Comparison of ENCODE assay signal across 8 cellular contexts in genomic region chr11:57567512-57568329, GRCh38. TPM values are rescaled to one million over a fixed set of nuclear protein-coding genes. Genes with fewer than 3 reads are reported as not detected.
DNase-seq lines count a peak whose midpoint lies in the region; FAIRE-seq and TF ChIP-seq lines count a peak whose summit lies in the region.

UBE2L6 (minus strand) TSS chr11:57567672; CDS start chr11:57567611, 61 bp downstream.

- FAIRE-seq in bronchial epithelial cell (lab: Jason Lieb, UNC) (no peak), RCC 7860 (lab: Jason Lieb, UNC) (no peak)

- H3K36me3 ChIP-seq in HAP-1 (replicated peaks) (no peaks in the 10 kb centered on the region), MG63 (no peaks in the 10 kb centered on the region; the same call in 1 of the 2 replicates), bronchial epithelial cell (ENCODE audit: control insufficient read depth, insufficient read depth, low read length) (no peaks in the 10 kb centered on the region), spleen (peaks cover 0 to 24% (median 4%) of the 10 kb centered on the region in 6 donors)

- H3K36me3 Mint-ChIP-seq in immature natural killer cell = peaks cover 0 to 5% (median 0%) of the 10 kb centered on the region in 3 donors

- H3K4me1 ChIP-seq in HAP-1 (peaks cover 2% of the 10 kb centered on the region; the same call in 1 of the 2 replicates), spleen (peaks cover 13 to 72% (median 49%) of the 10 kb centered on the region in 6 donors)

- peaks cover 4 to 9% (median 4%) of the 10 kb centered on the region in 3 donors for H3K27me3 Mint-ChIP-seq in immature natural killer cell (ENCODE audit: low read depth in 3 of 3)

- H3K4me3 ChIP-seq in GM12875 (ENCODE audit: low read depth, low read length) (peak within 1 kb of the TSS; percentile 84), HAP-1 (peak within 1 kb of the TSS; percentile 66), MG63 (peak within 1 kb of the TSS; percentile 64), WI38 (ENCODE audit: low read depth, low read length) (peak within 1 kb of the TSS; percentile 80), bronchial epithelial cell (ENCODE audit: low read depth, low read length) (peak within 1 kb of the TSS; percentile 54), spleen (peak within 1 kb of the TSS; percentile 82 to 98 (median 92))

- H3K4me1 Mint-ChIP-seq in immature natural killer cell = peaks cover 42 to 53% of the 10 kb centered on the region in 2 donors

- DNase-seq in HAP-1 (ENCODE audit: low spot score in 2 of 2) (peak; percentile 41 to 67), MG63 (peak; percentile 63), bronchial epithelial cell (ENCODE audit: low read depth) (no peak), immature natural killer cell (peak; percentile 54 to 60 (median 58)), spleen (peak; percentile 95), RCC 7860 (ENCODE audit: low spot score) (no peak)

- in situ Hi-C loops in HAP-1 (cut with MboI; ENCODE audit: low sequenced_read_pairs) = loop anchor here (5.0 kb wide), 1 partner anchor 75 kb away; no protein-coding TSS in a partner anchor

- H3K27me3 ChIP-seq in HAP-1 (ENCODE audit: low read depth) = no peaks in the 10 kb centered on the region
- H3K27me3 ChIP-seq in MG63 = no peaks in the 10 kb centered on the region
- no peaks in the 10 kb centered on the region for H3K27me3 ChIP-seq in bronchial epithelial cell (ENCODE audit: control insufficient read depth, insufficient read depth, low read length)
- H3K27me3 ChIP-seq in spleen (replicated peaks in 1 of 7) = no peaks in the 10 kb centered on the region

- H3K27ac ChIP-seq in spleen = peak within 1 kb of the TSS; percentile 75 to 96 (median 92)

- intact Hi-C loops in spleen (cut with DNase I; ENCODE audit: low total_unique reads) = no loop called here

- peak in 1 of 3 donors; percentile 8 for TF ChIP-seq POLR2A in spleen (IDR thresholded peaks at IDR 0.05)

- H3K9me3 ChIP-seq in HAP-1 (no peaks in the 10 kb centered on the region), MG63 (no peaks in the 10 kb centered on the region), spleen (no peaks in the 10 kb centered on the region)

- peak within 1 kb of the TSS; percentile 96 to 99 (median 99) for H3K27ac Mint-ChIP-seq in immature natural killer cell

- WGBS in spleen, 5 donors = 0 to 1% (median 0%) methylated on average over 31 to 92 of the region's 92 CpGs

- TF ChIP-seq CTCF in GM12875 (IDR thresholded peaks at IDR 0.05; ENCODE audit: borderline replicate concordance, insufficient read depth, low read depth, low read length) = peak; percentile 70
- no peak for TF ChIP-seq CTCF in WI38 (IDR thresholded peaks at IDR 0.05; ENCODE audit: low read depth, low read length)
- no peak for TF ChIP-seq CTCF in bronchial epithelial cell (IDR thresholded peaks at IDR 0.05; ENCODE audit: insufficient read depth, low read length, severe bottlenecking)
- TF ChIP-seq CTCF in spleen (IDR thresholded peaks at IDR 0.05 in 8 of 11, conservative IDR thresholded peaks at IDR 0.05 in 3 of 11) = peak in 9 of 11 experiments; percentile 89 to 96 (median 93)

- no peaks in the 10 kb centered on the region for H3K9me3 Mint-ChIP-seq in immature natural killer cell

- H3K4me3 Mint-ChIP-seq in immature natural killer cell = peak within 1 kb of the TSS; percentile 98 to 100 (median 99)

RNA-seq across cellular contexts. Expression of gene UBE2L6, which starts in this region (rescaled TPM):
- 14.7 and 17.2 TPM in 2 replicates for total RNA-seq in MG63 (2014; rRNA removed; shearing (Covaris generic); ENCODE audit: low replicate concordance)
- total RNA-seq in bronchial epithelial cell (7.4 and 13.6 TPM in 2 replicates), spleen (100 to 1,000 TPM in 5 of 7 donors, 10 to 100 TPM in 2; 74.2 to 137 (median 112) TPM)
- polyA plus RNA-seq in immature natural killer cell (100 to 1,000 TPM; 310 to 706 (median 354) TPM), spleen (100 to 1,000 TPM in 1 of 3 donors, 10 to 100 TPM in 2; 46.8 to 135 (median 79.5) TPM)

Comparison
In these comparisons a context has a peak if more than half of its experiments do, and no peak if none do; other contexts are left out.
1. CTCF ChIP-seq: peak in GM12875 (single experiment) and spleen (9 of 11); none in WI38 (single experiment) and bronchial epithelial cell (single experiment).
2. DNase-seq: peak in HAP-1 (2 of 2), MG63 (single experiment), immature natural killer cell (3 of 3) and spleen (single experiment); none in bronchial epithelial cell (single experiment) and RCC 7860 (single experiment).
3. Peak in every context shown above with its lines, with median percentiles within 50 percentile points of each other: H3K4me3 ChIP-seq.